1 cellular context compared by ENCODE assay signal in the genomic region with DNA sequence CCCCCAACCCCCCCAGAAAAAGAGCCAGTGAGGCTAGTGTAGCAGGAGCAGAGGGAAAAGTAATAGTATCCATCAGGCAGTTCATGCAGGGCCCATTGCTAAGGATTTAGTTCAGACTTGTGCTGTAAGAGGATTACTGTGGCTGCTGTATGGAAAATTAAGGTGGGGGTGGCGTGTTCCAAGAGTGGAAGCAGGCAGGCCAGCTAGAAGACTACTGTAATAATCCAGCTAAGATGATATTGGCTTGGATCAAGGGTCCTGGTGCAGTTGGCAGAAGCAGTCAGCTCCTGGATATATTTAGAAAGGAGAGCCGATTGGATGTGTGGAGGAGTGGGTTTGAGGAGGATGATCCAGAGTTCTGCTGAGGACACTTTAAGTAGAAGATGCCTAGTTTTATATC.
A peak's percentile ranks its signal among the peaks of the same experiment; 100 is the strongest.
TF ChIP-seq lines count a peak whose summit lies in the region.

No MANE protein-coding gene starts in this region.

TF ChIP-seq in HepG2, 621 proteins besides CTCF, POLR2A, EP300 and RAD21:
- TF ChIP-seq KDM2A (CRISPR knock-in tag; IDR thresholded peaks at IDR 0.05; ENCODE audit: borderline replicate concordance, low read depth) = 0 out of 2 replicates have a peak, but pooled peaks have one; percentile 1
